1 cellular context compared by ENCODE assay signal in genomic region chr19:5827891-5828660, GRCh38.
A peak's percentile ranks its signal among the peaks of the same experiment; 100 is the strongest.
TF ChIP-seq lines count a peak whose summit lies in the region.

No MANE protein-coding gene starts in this region.

TF ChIP-seq in GM12878, 131 proteins besides CTCF, POLR2A, EP300 and RAD21 (continued from another document and continues in another):
- TF ChIP-seq ATF3 (IDR thresholded peaks at IDR 0.05; ENCODE audit: borderline replicate concordance, extremely low read depth, low read depth, low read length) (no peak), ELK1 (IDR thresholded peaks at IDR 0.05; ENCODE audit: low read depth, low read length) (no peak), ASH2L (IDR thresholded peaks at IDR 0.05; ENCODE audit: borderline replicate concordance, low read depth) (no peak), ETV6 (conservative IDR thresholded peaks at IDR 0.05 in 1 of 2, IDR thresholded peaks at IDR 0.05 in 1 of 2; ENCODE audit: borderline replicate concordance in 1 of 2, low read depth in 1 of 2) (no peak), CREB1 (IDR thresholded peaks at IDR 0.05; ENCODE audit: low read depth) (peak; percentile 23; the same call in 1 of the 2 replicates), GABPA (IDR thresholded peaks at IDR 0.05; ENCODE audit: low read depth) (no peak), RBBP5 (conservative IDR thresholded peaks at IDR 0.05) (no peak), MTA3 (IDR thresholded peaks at IDR 0.05; ENCODE audit: borderline replicate concordance, low read length) (no peak), ZSCAN29 (IDR thresholded peaks at IDR 0.05) (no peak), ZBED1 (IDR thresholded peaks at IDR 0.05; ENCODE audit: borderline replicate concordance) (no peak; the same call in 1 of the 2 replicates), PAX8 (IDR thresholded peaks at IDR 0.05) (no peak), SREBF1 (IDR thresholded peaks at IDR 0.05; ENCODE audit: low read length) (no peak), TCF3 (IDR thresholded peaks at IDR 0.05; ENCODE audit: borderline replicate concordance, insufficient read depth, low read depth, low read length) (peak; percentile 72; the same call in 1 of the 2 replicates), GATAD2B (conservative IDR thresholded peaks at IDR 0.05; ENCODE audit: low read depth) (0 out of 2 replicates have a peak, but pooled peaks have one; percentile 32), MTA2 (IDR thresholded peaks at IDR 0.05; ENCODE audit: low read depth) (no peak), RELA (IDR thresholded peaks at IDR 0.05; ENCODE audit: borderline replicate concordance, partially characterized antibody) (no peak), KAT2A (conservative IDR thresholded peaks at IDR 0.05; ENCODE audit: control insufficient read depth, low read depth, low read length) (no peak), IRF3 (IDR thresholded peaks at IDR 0.05) (no peak), REST (IDR thresholded peaks at IDR 0.05; ENCODE audit: low read depth, low read length) (no peak), CEBPB (IDR thresholded peaks at IDR 0.05; ENCODE audit: borderline replicate concordance in 1 of 2, low read depth in 2 of 2, low read length in 2 of 2) (no peak), ATF7 (IDR thresholded peaks at IDR 0.05; ENCODE audit: low read depth) (no peak), NFIC (IDR thresholded peaks at IDR 0.05; ENCODE audit: low read depth, low read length) (no peak), BRCA1 (IDR thresholded peaks at IDR 0.05; ENCODE audit: low read depth, low read length) (peak; percentile 80), MEF2A (IDR thresholded peaks at IDR 0.05; ENCODE audit: insufficient read depth, low read depth, low read length) (no peak), NRF1 (conservative IDR thresholded peaks at IDR 0.05; ENCODE audit: low read depth, low read length) (peak; percentile 31), BACH1 (IDR thresholded peaks at IDR 0.05; ENCODE audit: borderline replicate concordance) (no peak), KLF5 (IDR thresholded peaks at IDR 0.05; ENCODE audit: partially characterized antibody) (no peak), CHD2 (IDR thresholded peaks at IDR 0.05; ENCODE audit: borderline replicate concordance, low read depth, low read length) (peak; percentile 96), E2F8 (IDR thresholded peaks at IDR 0.05; ENCODE audit: low read depth, partially characterized antibody) (no peak), FOS (IDR thresholded peaks at IDR 0.05; ENCODE audit: borderline replicate concordance, extremely low read depth, insufficient read length) (no peak), ZNF384 (IDR thresholded peaks at IDR 0.05; ENCODE audit: borderline replicate concordance, low read depth, low read length) (no peak)
- TF ChIP-seq, protein P1, sequence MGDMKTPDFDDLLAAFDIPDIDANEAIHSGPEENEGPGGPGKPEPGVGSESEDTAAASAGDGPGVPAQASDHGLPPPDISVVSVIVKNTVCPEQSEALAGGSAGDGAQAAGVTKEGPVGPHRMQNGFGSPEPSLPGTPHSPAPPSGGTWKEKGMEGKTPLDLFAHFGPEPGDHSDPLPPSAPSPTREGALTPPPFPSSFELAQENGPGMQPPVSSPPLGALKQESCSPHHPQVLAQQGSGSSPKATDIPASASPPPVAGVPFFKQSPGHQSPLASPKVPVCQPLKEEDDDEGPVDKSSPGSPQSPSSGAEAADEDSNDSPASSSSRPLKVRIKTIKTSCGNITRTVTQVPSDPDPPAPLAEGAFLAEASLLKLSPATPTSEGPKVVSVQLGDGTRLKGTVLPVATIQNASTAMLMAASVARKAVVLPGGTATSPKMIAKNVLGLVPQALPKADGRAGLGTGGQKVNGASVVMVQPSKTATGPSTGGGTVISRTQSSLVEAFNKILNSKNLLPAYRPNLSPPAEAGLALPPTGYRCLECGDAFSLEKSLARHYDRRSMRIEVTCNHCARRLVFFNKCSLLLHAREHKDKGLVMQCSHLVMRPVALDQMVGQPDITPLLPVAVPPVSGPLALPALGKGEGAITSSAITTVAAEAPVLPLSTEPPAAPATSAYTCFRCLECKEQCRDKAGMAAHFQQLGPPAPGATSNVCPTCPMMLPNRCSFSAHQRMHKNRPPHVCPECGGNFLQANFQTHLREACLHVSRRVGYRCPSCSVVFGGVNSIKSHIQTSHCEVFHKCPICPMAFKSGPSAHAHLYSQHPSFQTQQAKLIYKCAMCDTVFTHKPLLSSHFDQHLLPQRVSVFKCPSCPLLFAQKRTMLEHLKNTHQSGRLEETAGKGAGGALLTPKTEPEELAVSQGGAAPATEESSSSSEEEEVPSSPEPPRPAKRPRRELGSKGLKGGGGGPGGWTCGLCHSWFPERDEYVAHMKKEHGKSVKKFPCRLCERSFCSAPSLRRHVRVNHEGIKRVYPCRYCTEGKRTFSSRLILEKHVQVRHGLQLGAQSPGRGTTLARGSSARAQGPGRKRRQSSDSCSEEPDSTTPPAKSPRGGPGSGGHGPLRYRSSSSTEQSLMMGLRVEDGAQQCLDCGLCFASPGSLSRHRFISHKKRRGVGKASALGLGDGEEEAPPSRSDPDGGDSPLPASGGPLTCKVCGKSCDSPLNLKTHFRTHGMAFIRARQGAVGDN (IDR thresholded peaks at IDR 0.05) = no peak; the same call in 1 of the 2 replicates
- TF ChIP-seq, protein P2, sequence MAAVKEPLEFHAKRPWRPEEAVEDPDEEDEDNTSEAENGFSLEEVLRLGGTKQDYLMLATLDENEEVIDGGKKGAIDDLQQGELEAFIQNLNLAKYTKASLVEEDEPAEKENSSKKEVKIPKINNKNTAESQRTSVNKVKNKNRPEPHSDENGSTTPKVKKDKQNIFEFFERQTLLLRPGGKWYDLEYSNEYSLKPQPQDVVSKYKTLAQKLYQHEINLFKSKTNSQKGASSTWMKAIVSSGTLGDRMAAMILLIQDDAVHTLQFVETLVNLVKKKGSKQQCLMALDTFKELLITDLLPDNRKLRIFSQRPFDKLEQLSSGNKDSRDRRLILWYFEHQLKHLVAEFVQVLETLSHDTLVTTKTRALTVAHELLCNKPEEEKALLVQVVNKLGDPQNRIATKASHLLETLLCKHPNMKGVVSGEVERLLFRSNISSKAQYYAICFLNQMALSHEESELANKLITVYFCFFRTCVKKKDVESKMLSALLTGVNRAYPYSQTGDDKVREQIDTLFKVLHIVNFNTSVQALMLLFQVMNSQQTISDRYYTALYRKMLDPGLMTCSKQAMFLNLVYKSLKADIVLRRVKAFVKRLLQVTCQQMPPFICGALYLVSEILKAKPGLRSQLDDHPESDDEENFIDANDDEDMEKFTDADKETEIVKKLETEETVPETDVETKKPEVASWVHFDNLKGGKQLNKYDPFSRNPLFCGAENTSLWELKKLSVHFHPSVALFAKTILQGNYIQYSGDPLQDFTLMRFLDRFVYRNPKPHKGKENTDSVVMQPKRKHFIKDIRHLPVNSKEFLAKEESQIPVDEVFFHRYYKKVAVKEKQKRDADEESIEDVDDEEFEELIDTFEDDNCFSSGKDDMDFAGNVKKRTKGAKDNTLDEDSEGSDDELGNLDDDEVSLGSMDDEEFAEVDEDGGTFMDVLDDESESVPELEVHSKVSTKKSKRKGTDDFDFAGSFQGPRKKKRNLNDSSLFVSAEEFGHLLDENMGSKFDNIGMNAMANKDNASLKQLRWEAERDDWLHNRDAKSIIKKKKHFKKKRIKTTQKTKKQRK (IDR thresholded peaks at IDR 0.05; ENCODE audit: low read depth, low read length) = no peak
- TF ChIP-seq, protein P3, sequence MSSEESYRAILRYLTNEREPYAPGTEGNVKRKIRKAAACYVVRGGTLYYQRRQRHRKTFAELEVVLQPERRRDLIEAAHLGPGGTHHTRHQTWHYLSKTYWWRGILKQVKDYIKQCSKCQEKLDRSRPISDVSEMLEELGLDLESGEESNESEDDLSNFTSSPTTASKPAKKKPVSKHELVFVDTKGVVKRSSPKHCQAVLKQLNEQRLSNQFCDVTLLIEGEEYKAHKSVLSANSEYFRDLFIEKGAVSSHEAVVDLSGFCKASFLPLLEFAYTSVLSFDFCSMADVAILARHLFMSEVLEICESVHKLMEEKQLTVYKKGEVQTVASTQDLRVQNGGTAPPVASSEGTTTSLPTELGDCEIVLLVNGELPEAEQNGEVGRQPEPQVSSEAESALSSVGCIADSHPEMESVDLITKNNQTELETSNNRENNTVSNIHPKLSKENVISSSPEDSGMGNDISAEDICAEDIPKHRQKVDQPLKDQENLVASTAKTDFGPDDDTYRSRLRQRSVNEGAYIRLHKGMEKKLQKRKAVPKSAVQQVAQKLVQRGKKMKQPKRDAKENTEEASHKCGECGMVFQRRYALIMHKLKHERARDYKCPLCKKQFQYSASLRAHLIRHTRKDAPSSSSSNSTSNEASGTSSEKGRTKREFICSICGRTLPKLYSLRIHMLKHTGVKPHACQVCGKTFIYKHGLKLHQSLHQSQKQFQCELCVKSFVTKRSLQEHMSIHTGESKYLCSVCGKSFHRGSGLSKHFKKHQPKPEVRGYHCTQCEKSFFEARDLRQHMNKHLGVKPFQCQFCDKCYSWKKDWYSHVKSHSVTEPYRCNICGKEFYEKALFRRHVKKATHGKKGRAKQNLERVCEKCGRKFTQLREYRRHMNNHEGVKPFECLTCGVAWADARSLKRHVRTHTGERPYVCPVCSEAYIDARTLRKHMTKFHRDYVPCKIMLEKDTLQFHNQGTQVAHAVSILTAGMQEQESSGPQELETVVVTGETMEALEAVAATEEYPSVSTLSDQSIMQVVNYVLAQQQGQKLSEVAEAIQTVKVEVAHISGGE (CRISPR knock-in tag; IDR thresholded peaks at IDR 0.05) = no peak
- TF ChIP-seq, protein P4, sequence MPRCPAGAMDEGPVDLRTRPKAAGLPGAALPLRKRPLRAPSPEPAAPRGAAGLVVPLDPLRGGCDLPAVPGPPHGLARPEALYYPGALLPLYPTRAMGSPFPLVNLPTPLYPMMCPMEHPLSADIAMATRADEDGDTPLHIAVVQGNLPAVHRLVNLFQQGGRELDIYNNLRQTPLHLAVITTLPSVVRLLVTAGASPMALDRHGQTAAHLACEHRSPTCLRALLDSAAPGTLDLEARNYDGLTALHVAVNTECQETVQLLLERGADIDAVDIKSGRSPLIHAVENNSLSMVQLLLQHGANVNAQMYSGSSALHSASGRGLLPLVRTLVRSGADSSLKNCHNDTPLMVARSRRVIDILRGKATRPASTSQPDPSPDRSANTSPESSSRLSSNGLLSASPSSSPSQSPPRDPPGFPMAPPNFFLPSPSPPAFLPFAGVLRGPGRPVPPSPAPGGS (IDR thresholded peaks at IDR 0.05; ENCODE audit: borderline replicate concordance, insufficient read depth, low read depth, low read length, poor library complexity, severe bottlenecking) = no peak
- TF ChIP-seq, protein P5, sequence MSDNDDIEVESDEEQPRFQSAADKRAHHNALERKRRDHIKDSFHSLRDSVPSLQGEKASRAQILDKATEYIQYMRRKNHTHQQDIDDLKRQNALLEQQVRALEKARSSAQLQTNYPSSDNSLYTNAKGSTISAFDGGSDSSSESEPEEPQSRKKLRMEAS (IDR thresholded peaks at IDR 0.05; ENCODE audit: low read depth, low read length) = 0 out of 2 replicates have a peak, but pooled peaks have one; percentile 14
